In genomic region chr6:20577280-20577679, GRCh38 we compare ENCODE assay signal across 15 cellular contexts.
"Had no signal": no experiment of that assay in that cellular context is flagged by ENCODE, and none has a peak within 500 bp of the region (broad histone marks: within the 10 kb centered on the region; RNA-seq: fewer than 3 reads in every experiment).

No MANE protein-coding gene starts in this region.

- H3K4me3 Mint-ChIP-seq: natural killer cell treated with Interleukin-12 subunit alpha and Interleukin-12 subunit beta and Interleukin-15 and Interleukin-18, amount 100 ng/mL, for 72 hours; stimulated activated effector memory CD8-positive, alpha-beta T cell treated with anti-CD3 and anti-CD28 coated beads, Interleukin-12 subunit alpha, Interleukin-12 subunit beta, amount 100 ng/mL, for 72 hours had no signal

- ATAC-seq: left lobe of liver; natural killer cell treated with Interleukin-12 subunit alpha and Interleukin-12 subunit beta and Interleukin-15 and Interleukin-18, amount 100 ng/mL, for 72 hours; right cardiac atrium; stimulated activated effector memory CD8-positive, alpha-beta T cell treated with anti-CD3 and anti-CD28 coated beads, Interleukin-12 subunit alpha, Interleukin-12 subunit beta, amount 100 ng/mL, for 72 hours had no signal

- H3K27ac Mint-ChIP-seq: activated naive CD4-positive, alpha-beta T cell treated with anti-CD3 and anti-CD28 coated beads, Interleukin-2, amount 50 U/mL, for 72 hours; natural killer cell treated with Interleukin-12 subunit alpha and Interleukin-12 subunit beta and Interleukin-15 and Interleukin-18, amount 100 ng/mL, for 72 hours; stimulated activated effector memory CD8-positive, alpha-beta T cell treated with anti-CD3 and anti-CD28 coated beads, Interleukin-12 subunit alpha, Interleukin-12 subunit beta, amount 100 ng/mL, for 72 hours had no signal

- H3K27me3 Mint-ChIP-seq: natural killer cell treated with Interleukin-12 subunit alpha and Interleukin-12 subunit beta and Interleukin-15 and Interleukin-18, amount 100 ng/mL, for 72 hours; progenitor cell of endocrine pancreas had no signal

- H3K9me3 Mint-ChIP-seq: activated naive CD4-positive, alpha-beta T cell treated with anti-CD3 and anti-CD28 coated beads, Interleukin-2, amount 50 U/mL, for 72 hours; natural killer cell treated with Interleukin-12 subunit alpha and Interleukin-12 subunit beta and Interleukin-15 and Interleukin-18, amount 100 ng/mL, for 72 hours; stimulated activated effector memory CD8-positive, alpha-beta T cell treated with anti-CD3 and anti-CD28 coated beads, Interleukin-12 subunit alpha, Interleukin-12 subunit beta, amount 100 ng/mL, for 72 hours had no signal

- DNase-seq: activated CD4-positive, alpha-beta T cell treated with anti-CD3 and anti-CD28 coated beads, Interleukin-2, amount 50 U/mL, for 1 hour; activated effector memory CD4-positive, alpha-beta T cell treated with anti-CD3 and anti-CD28 coated beads, Interleukin-2, amount 50 U/mL, for 16 hours; esophagus squamous epithelium; foreskin fibroblast; mammary epithelial cell; nucleus accumbens; right cardiac atrium; small intestine; T-helper 1 cell; transverse colon had no signal
